In the genomic region with DNA sequence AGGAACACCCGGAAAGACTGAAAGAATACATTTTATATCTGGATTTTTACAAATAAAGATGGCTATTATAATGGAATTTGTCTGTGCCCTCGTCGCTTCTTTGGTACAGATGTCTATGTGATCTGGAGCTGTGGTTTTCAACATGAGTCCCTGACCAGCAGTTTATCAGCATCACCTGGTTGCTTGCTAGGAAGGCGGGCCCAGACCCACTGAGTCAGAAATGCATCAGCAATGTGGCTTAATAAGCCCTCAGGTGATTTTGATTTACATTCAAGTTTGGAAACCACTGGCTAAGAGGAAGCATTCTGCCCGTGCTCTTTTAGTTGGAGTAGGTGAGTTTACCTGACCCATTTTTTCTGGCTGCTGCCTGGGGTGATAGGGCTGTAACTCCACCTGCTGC, we compare ENCODE assay signal across 14 cellular contexts. TPM values are rescaled to one million over a fixed set of nuclear protein-coding genes. Genes with fewer than 3 reads are reported as not detected.
DNase-seq lines count a peak whose midpoint lies in the region; ATAC-seq and TF ChIP-seq lines count a peak whose summit lies in the region.
"Had no signal": no experiment of that assay in that cellular context is flagged by ENCODE, and none has a peak within 500 bp of the region (broad histone marks: within the 10 kb centered on the region; RNA-seq: fewer than 3 reads in every experiment).

No MANE protein-coding gene starts in this region.

- POLR2A ChIA-PET in PC-9 (lab: Charles Lee; ENCODE audit: unreplicated experiment), result no interaction called here

- no peaks in the 10 kb centered on the region for H3K79me2 ChIP-seq in PC-9 (ENCODE audit: low read depth)
- no peaks in the 10 kb centered on the region for H3K79me2 ChIP-seq in trophoblast cell (ENCODE audit: control insufficient read depth, insufficient read depth, low read length, poor library complexity)

- intact Hi-C loops in heart left ventricle (cut with DNase I), result no loop called here
- intact Hi-C loops in left ventricle myocardium superior (cut with micrococcal nuclease), result no loop called here
- intact Hi-C loops in PC-9 (cut with micrococcal nuclease; ENCODE audit: unreplicated experiment), result no loop called here

- H2BK120ac ChIP-seq in trophoblast cell (ENCODE audit: insufficient read depth, low read length, poor library complexity), result no peak overlapping the region

- peaks cover 16% of the 10 kb centered on the region for H4K20me1 ChIP-seq in PC-9 (ENCODE audit: insufficient read depth)

- CTCF ChIA-PET in PC-9 (lab: Charles Lee), result interaction anchor here (0.8 kb wide), 1 partner anchor 80 kb away, joined by 4 read pairs; no protein-coding TSS in a partner anchor

- no peak overlapping the region for H2AK5ac ChIP-seq in trophoblast cell (ENCODE audit: low read length)

- no peak overlapping the region for H3K4ac ChIP-seq in trophoblast cell (ENCODE audit: low read depth, low read length)

- no peak overlapping the region for H2BK12ac ChIP-seq in trophoblast cell (ENCODE audit: low read length)

- DNase-seq in heart left ventricle (no peak), left ventricle myocardium superior (no peak), PC-9 (peak in 1 of 2 experiments; percentile 78), epithelial cell of esophagus (ENCODE audit: low read depth) (peak; percentile 96), trophoblast cell (peak; percentile 11 to 33), cortex of kidney (lab: John Stamatoyannopoulos, UW) (no peak)
- DNase-seq: effector CD8-positive, alpha-beta T cell; glutamatergic neuron; NCI-H345; NK-92 treated with Interleukin-12 subunit alpha and Interleukin-12 subunit beta, amount 100 ng/mL, for 24 hours; stimulated activated CD4-positive, alpha-beta T cell treated with anti-CD3 and anti-CD28 coated beads, Interleukin-4, amount 100 ng/mL, for 24 hours; upper lobe of left lung had no signal

- WGBS in heart left ventricle, 4 donors, result 85 to 90% (median 86%) methylated on average over 5 of the region's 5 CpGs
- WGBS in trophoblast cell (ENCODE audit: extremely low coverage, insufficient coverage, insufficient read length), result no CpG with 5 or more reads among the region's 5 CpGs

- no peak overlapping the region for H3K23ac ChIP-seq in trophoblast cell (ENCODE audit: low read length)

- peak overlapping the region in 10 of 12 donors; percentile 11 to 81 (median 60) for H3K27ac ChIP-seq in heart left ventricle
- H3K27ac ChIP-seq in PC-9, result peak overlapping the region; percentile 23
- no peak overlapping the region for H3K27ac ChIP-seq in trophoblast cell (ENCODE audit: low read depth, low read length)
- H3K27ac ChIP-seq: upper lobe of left lung had no signal

- no TSS peak for BruUV-seq in PC-9 (replicated peaks; lab: Mats Ljungman, UMichigan)

- H3K36me3 ChIP-seq in heart left ventricle, result peaks cover 2 to 96% (median 85%) of the 10 kb centered on the region in 9 donors
- H3K36me3 ChIP-seq in PC-9 (ENCODE audit: low read depth), result peaks cover 84% of the 10 kb centered on the region
- peaks cover 49 to 71% of the 10 kb centered on the region in 2 experiments for H3K36me3 ChIP-seq in trophoblast cell (ENCODE audit: control insufficient read depth in 1 of 2, insufficient read depth in 2 of 2, low read length in 2 of 2)

- no peak overlapping the region for H4K8ac ChIP-seq in trophoblast cell (ENCODE audit: low read depth, low read length)

- ATAC-seq in heart left ventricle (peak in 1 of 4 donors; percentile 1), left ventricle myocardium superior (no peak), GM18861 (IDR thresholded peaks at IDR 0.05; ENCODE audit: unreplicated experiment) (no peak), GM19455 (IDR thresholded peaks at IDR 0.05; ENCODE audit: unreplicated experiment) (no peak)

- H3K9me3 ChIP-seq in heart left ventricle (no peaks in the 10 kb centered on the region), PC-9 (ENCODE audit: insufficient read depth, low read depth) (no peaks in the 10 kb centered on the region), trophoblast cell (ENCODE audit: insufficient read depth, low read depth, low read length) (peaks cover 2% of the 10 kb centered on the region)
- H3K9me3 ChIP-seq: upper lobe of left lung had no signal

- no peak overlapping the region for H3K14ac ChIP-seq in trophoblast cell (ENCODE audit: low read length)

- H3K4me1 ChIP-seq in heart left ventricle (peaks cover 0 to 37% (median 7%) of the 10 kb centered on the region in 12 donors), PC-9 (replicated peaks; ENCODE audit: insufficient read depth) (peaks cover 15% of the 10 kb centered on the region; the same call in 1 of the 2 replicates), trophoblast cell (ENCODE audit: control insufficient read depth in 1 of 2, insufficient read depth in 2 of 2, low read length in 2 of 2) (no peaks in the 10 kb centered on the region)

- H4K91ac ChIP-seq in trophoblast cell (ENCODE audit: low read depth, low read length), result no peak overlapping the region

- H3F3A ChIP-seq in PC-9 (ENCODE audit: insufficient read depth, low read depth), result peaks cover 92% of the 10 kb centered on the region

- no peaks in the 10 kb centered on the region for H3K79me1 ChIP-seq in trophoblast cell (ENCODE audit: low read length)

- TF ChIP-seq POLR2A in heart left ventricle (IDR thresholded peaks at IDR 0.05), result no peak

- no peak overlapping the region for H3K9ac ChIP-seq in trophoblast cell (ENCODE audit: low read length)

- no peak overlapping the region for H4K12ac ChIP-seq in trophoblast cell (ENCODE audit: low read depth, low read length)

- no peak for TF ChIP-seq CTCF in heart left ventricle (IDR thresholded peaks at IDR 0.05)
- no peak for TF ChIP-seq CTCF in PC-9 (conservative IDR thresholded peaks at IDR 0.05)
- no peak for TF ChIP-seq CTCF in epithelial cell of esophagus (IDR thresholded peaks at IDR 0.05; ENCODE audit: insufficient read depth, low read depth, low read length, missing control alignments)

- H3K4me2 ChIP-seq in PC-9 (no peak overlapping the region), trophoblast cell (ENCODE audit: low read length) (no peak overlapping the region)

- no peak overlapping the region for H3K18ac ChIP-seq in trophoblast cell (ENCODE audit: low read length)

- H2BK5ac ChIP-seq in trophoblast cell (ENCODE audit: low read depth, low read length, poor library complexity), result no peak overlapping the region

- no peak overlapping the region for H2AFZ ChIP-seq in PC-9
- H2AFZ ChIP-seq in trophoblast cell (ENCODE audit: insufficient read depth, low read length, poor library complexity), result no peak overlapping the region

- H3K4me3 ChIP-seq in heart left ventricle, result no peak overlapping the region
- no peak overlapping the region for H3K4me3 ChIP-seq in PC-9
- no peak overlapping the region for H3K4me3 ChIP-seq in epithelial cell of esophagus (ENCODE audit: low read length)
- H3K4me3 ChIP-seq in trophoblast cell (ENCODE audit: low read depth, low read length), result no peak overlapping the region
- H3K4me3 ChIP-seq: upper lobe of left lung had no signal

- H3K27me3 ChIP-seq in heart left ventricle, result no peaks in the 10 kb centered on the region
- H3K27me3 ChIP-seq in PC-9 (ENCODE audit: insufficient read depth, low read depth), result no peaks in the 10 kb centered on the region
- no peaks in the 10 kb centered on the region for H3K27me3 ChIP-seq in trophoblast cell (ENCODE audit: insufficient read depth, low read length)
- H3K27me3 ChIP-seq: upper lobe of left lung had no signal

- no peaks in the 10 kb centered on the region for H3K9me2 ChIP-seq in PC-9 (ENCODE audit: insufficient read depth)

RNA-seq across cellular contexts. Expression of gene ATP1A1, which starts 31.7 kb away (rescaled TPM):
- 100 to 1,000 TPM; 175 to 436 (median 241) TPM for total RNA-seq in heart left ventricle
- 100 to 1,000 TPM; 115 to 896 TPM for polyA plus RNA-seq in heart left ventricle
- total RNA-seq in left ventricle myocardium superior, result 269 TPM
- 393 and 399 TPM in 2 replicates for total RNA-seq in PC-9 (2021)
- 247 and 256 TPM in 2 replicates for polyA plus RNA-seq in trophoblast cell (2013)

Comparison
In these comparisons a context has a peak if more than half of its experiments do, and no peak if none do; other contexts are left out.
1. DNase-seq: peak in epithelial cell of esophagus (single experiment) and trophoblast cell (2 of 2); none in heart left ventricle (0 of 5), left ventricle myocardium superior (single experiment) and cortex of kidney (single experiment).